ENCODE assay signal across 17 cellular contexts in the genomic region with DNA sequence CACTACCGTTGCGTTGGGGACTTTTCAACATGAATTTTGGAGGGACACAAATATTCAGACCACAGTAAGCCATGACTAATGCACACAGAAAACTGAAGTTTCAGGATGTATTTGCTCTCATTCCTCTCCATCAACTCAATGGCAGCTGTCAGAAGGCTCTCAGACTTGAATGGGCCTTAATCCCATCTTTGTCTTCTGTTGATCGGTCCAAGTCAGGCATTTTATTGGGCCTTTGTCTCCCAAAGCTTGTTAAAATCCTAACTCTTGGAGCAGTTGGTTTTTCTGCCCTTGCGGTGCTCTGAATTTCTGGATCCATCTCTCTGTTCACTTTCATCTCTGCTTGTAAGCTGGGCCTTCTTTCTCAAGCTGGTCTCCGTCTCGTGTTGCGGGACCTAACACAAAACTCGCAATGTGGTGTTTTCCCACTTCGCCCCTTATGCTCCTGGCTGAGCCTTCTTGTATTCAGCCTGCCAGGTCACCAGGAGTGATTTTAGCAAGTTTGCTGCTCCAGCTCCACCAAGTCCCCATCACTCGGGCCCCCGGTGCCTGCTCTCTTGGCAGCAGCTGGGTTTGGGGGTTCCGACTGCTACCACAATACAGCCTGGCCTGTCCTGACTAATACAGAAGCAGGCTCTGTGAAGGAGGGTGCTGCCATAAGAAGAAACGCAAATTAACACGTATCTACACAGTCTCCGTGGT. TPM values are rescaled to one million over a fixed set of nuclear protein-coding genes. Genes with fewer than 3 reads are reported as not detected.
A peak's percentile ranks its signal among the peaks of the same experiment; 100 is the strongest.
DNase-seq lines count a peak whose midpoint lies in the region; ATAC-seq lines count a peak whose summit lies in the region.
"Had no signal": no experiment of that assay in that cellular context is flagged by ENCODE, and none has a peak within 500 bp of the region (broad histone marks: within the 10 kb centered on the region; RNA-seq: fewer than 3 reads in every experiment).

No MANE protein-coding gene starts in this region.

- H2AK5ac ChIP-seq in neuronal stem cell (ENCODE audit: low read depth, low read length): peak overlapping the region; percentile 69

- peak overlapping the region; percentile 94 for H3K18ac ChIP-seq in neuronal stem cell (ENCODE audit: low read length)

- H2BK120ac ChIP-seq in neuronal stem cell (ENCODE audit: low read depth, low read length): peak overlapping the region; percentile 36

- H3K4me1 ChIP-seq in ectodermal cell (ENCODE audit: control insufficient read depth, insufficient read depth, low read length): peaks cover 12% of the 10 kb centered on the region
- H3K4me1 ChIP-seq in neuronal stem cell (ENCODE audit: control insufficient read depth in 2 of 2, insufficient read depth in 1 of 2, low read depth in 1 of 2, low read length in 2 of 2): peaks cover 0 to 31% of the 10 kb centered on the region in 2 donors

- H3K4ac ChIP-seq in neuronal stem cell (ENCODE audit: low read length): no peak overlapping the region

- H3K9me3 ChIP-seq in ectodermal cell (ENCODE audit: control insufficient read depth, low read length) (no peaks in the 10 kb centered on the region), neuronal stem cell (replicated peaks in 1 of 2; ENCODE audit: control insufficient read depth in 2 of 2, insufficient read depth in 1 of 2, low read depth in 1 of 2, low read length in 2 of 2) (peaks cover 2 to 7% of the 10 kb centered on the region in 2 donors)

- peak overlapping the region; percentile 93 for H4K91ac ChIP-seq in neuronal stem cell (ENCODE audit: low read depth, low read length, poor library complexity)

- peak overlapping the region; percentile 23 for H2BK15ac ChIP-seq in neuronal stem cell (ENCODE audit: low read length)

- H3K4me3 ChIP-seq in ectodermal cell (ENCODE audit: insufficient read depth, low read depth, low read length) (no peak overlapping the region), neuronal stem cell (ENCODE audit: low read length in 2 of 2) (no peak overlapping the region)
- H3K4me3 ChIP-seq: BLaER1 treated with 17β-estradiol and CSF1 and Interleukin-3, amounts not matched to agents 10 nM and 100 nM; GM12878; GM23248 had no signal

- DNase-seq in activated CD8-positive, alpha-beta memory T cell treated with anti-CD3 and anti-CD28 coated beads, Interleukin-2, amount 50 U/mL, for 48 hours: peak; percentile 41
- DNase-seq in activated CD8-positive, alpha-beta memory T cell treated with anti-CD3 and anti-CD28 coated beads for 24 hours: no peak
- DNase-seq in neuronal stem cell (ENCODE audit: low spot score): peak; percentile 83
- no peak for DNase-seq in stimulated activated naive CD4-positive, alpha-beta T cell (lab: John Stamatoyannopoulos, UW)
- DNase-seq in stimulated activated naive CD8-positive, alpha-beta T cell treated with anti-CD3 and anti-CD28 coated beads, Interleukin-15, Interleukin-2, amounts not matched to agents 100 U/mL and 50 U/mL, for 24 hours: no peak
- no peak for DNase-seq in NCI-H1092 treated with DMSO at 0.1 percent for 48 hours (lab: John Stamatoyannopoulos, UW)
- DNase-seq: AML-193; CD4-positive, CD25-positive, alpha-beta regulatory T cell; DMS 273 treated with DMSO at 0.1 percent for 48 hours; DMS79; GM23248 had no signal

- H3K23ac ChIP-seq in neuronal stem cell (ENCODE audit: low read depth, low read length, poor library complexity): peak overlapping the region; percentile 0

- no peak for ATAC-seq in stimulated activated naive CD8-positive, alpha-beta T cell treated with anti-CD3 and anti-CD28 coated beads, Interleukin-15, Interleukin-2, amounts not matched to agents 100 U/mL and 50 U/mL, for 24 hours
- no peak for ATAC-seq in esophagus mucosa
- ATAC-seq: GM12878 had no signal

- H2AFZ ChIP-seq in neuronal stem cell (ENCODE audit: low read length): no peak overlapping the region
- H2AFZ ChIP-seq: GM23248 had no signal

- no peak overlapping the region for H3K14ac ChIP-seq in neuronal stem cell (ENCODE audit: low read length)

- H3K79me1 ChIP-seq in neuronal stem cell (ENCODE audit: low read depth, low read length): no peaks in the 10 kb centered on the region

- H3K27ac ChIP-seq in ectodermal cell (ENCODE audit: insufficient read depth, low read depth, low read length, poor library complexity, severe bottlenecking): peak overlapping the region; percentile 70
- peak overlapping the region; percentile 96 for H3K27ac ChIP-seq in neuronal stem cell (replicated peaks; ENCODE audit: low read length)
- H3K27ac ChIP-seq: 22Rv1; BLaER1 treated with 17β-estradiol and CSF1 and Interleukin-3, amounts not matched to agents 10 nM and 100 nM; GM23248 had no signal

- H2BK5ac ChIP-seq in neuronal stem cell (ENCODE audit: low read length): peak overlapping the region; percentile 98

- H4K8ac ChIP-seq in neuronal stem cell (ENCODE audit: low read depth, low read length): peak overlapping the region; percentile 68

- H3K4me2 ChIP-seq in neuronal stem cell (ENCODE audit: insufficient read depth, low read length, poor library complexity, severe bottlenecking): peak overlapping the region; percentile 29

- no peaks in the 10 kb centered on the region for H3K27me3 ChIP-seq in ectodermal cell (ENCODE audit: control insufficient read depth, insufficient read depth, low read length, poor library complexity, severe bottlenecking)
- no peaks in the 10 kb centered on the region for H3K27me3 ChIP-seq in neuronal stem cell (ENCODE audit: control insufficient read depth in 3 of 3, insufficient read depth in 3 of 3, low read depth in 1 of 3, low read length in 3 of 3)
- H3K27me3 ChIP-seq: BLaER1 treated with 17β-estradiol and CSF1 and Interleukin-3, amounts not matched to agents 10 nM and 100 nM had no signal

- H2BK12ac ChIP-seq in neuronal stem cell (ENCODE audit: low read length): peak overlapping the region; percentile 27

- 75 to 81% methylated on average over 15 of the region's 15 CpGs for WGBS in ectodermal cell, 2 experiments
- no CpG with 5 or more reads among the region's 15 CpGs for WGBS in neuronal stem cell (ENCODE audit: extremely low coverage in 2 of 2, insufficient read length in 2 of 2, insufficient replicate concordance in 1 of 2), 2 donors

- H3K36me3 ChIP-seq in ectodermal cell (ENCODE audit: control insufficient read depth, insufficient read depth, low read length) (no peaks in the 10 kb centered on the region), neuronal stem cell (replicated peaks in 1 of 2; ENCODE audit: control insufficient read depth in 2 of 2, insufficient read depth in 2 of 2, low read length in 2 of 2) (peaks cover 0 to 3% of the 10 kb centered on the region in 2 donors)
- H3K36me3 ChIP-seq: BLaER1 treated with 17β-estradiol and CSF1 and Interleukin-3, amounts not matched to agents 10 nM and 100 nM had no signal

- peak overlapping the region; percentile 33 for H3K9ac ChIP-seq in neuronal stem cell (ENCODE audit: low read depth, low read length, poor library complexity)
- H3K9ac ChIP-seq: BLaER1 treated with 17β-estradiol and CSF1 and Interleukin-3, amounts not matched to agents 10 nM and 100 nM; GM23248 had no signal

RNA-seq across cellular contexts. Expression of gene TSPAN32, which starts 27.0 kb away (rescaled TPM):
- not detected for polyA plus RNA-seq in ectodermal cell (2013, experiment 1 of 4)
- not detected for polyA plus RNA-seq in ectodermal cell (2013, experiment 2 of 4)
- not detected for polyA plus RNA-seq in ectodermal cell (2013, experiment 3 of 4)
- 0.41 TPM for polyA plus RNA-seq in ectodermal cell (2013, experiment 4 of 4)
- not detected for polyA plus RNA-seq in neuronal stem cell (2013, experiment 1 of 2)
- polyA plus RNA-seq in neuronal stem cell (2013, experiment 2 of 2): 0.01 TPM
- total RNA-seq in esophagus mucosa: not detected
- total RNA-seq: G401, GM12878, GM23248 had no signal
- polyA plus RNA-seq: GM23248 had no signal

RNA-seq across cellular contexts. Expression of gene C11orf21, which starts 27.1 kb away (rescaled TPM):
- polyA plus RNA-seq in ectodermal cell (2013, experiment 1 of 4): not detected
- polyA plus RNA-seq in ectodermal cell (2013, experiment 2 of 4): not detected
- not detected for polyA plus RNA-seq in ectodermal cell (2013, experiment 3 of 4)
- polyA plus RNA-seq in ectodermal cell (2013, experiment 4 of 4): not detected
- not detected for polyA plus RNA-seq in neuronal stem cell (2013, experiment 1 of 2)
- not detected for polyA plus RNA-seq in neuronal stem cell (2013, experiment 2 of 2)
- total RNA-seq in esophagus mucosa: 0.08 TPM
- total RNA-seq: G401, GM23248 had no signal
- polyA plus RNA-seq: GM23248 had no signal

RNA-seq across cellular contexts. Expression of gene CD81, which starts 48.3 kb away (rescaled TPM):
- polyA plus RNA-seq in ectodermal cell (2013, experiment 1 of 4): 237 TPM
- 280 TPM for polyA plus RNA-seq in ectodermal cell (2013, experiment 2 of 4)
- polyA plus RNA-seq in ectodermal cell (2013, experiment 3 of 4): 196 TPM
- 222 TPM for polyA plus RNA-seq in ectodermal cell (2013, experiment 4 of 4)
- 200 TPM for polyA plus RNA-seq in neuronal stem cell (2013, experiment 1 of 2)
- polyA plus RNA-seq in neuronal stem cell (2013, experiment 2 of 2): 195 TPM
- total RNA-seq in esophagus mucosa: 150 TPM

RNA-seq across cellular contexts. Expression of gene ASCL2, which starts 58.4 kb away (rescaled TPM):
- not detected for polyA plus RNA-seq in ectodermal cell (2013, experiment 1 of 4)
- polyA plus RNA-seq in ectodermal cell (2013, experiment 2 of 4): 0.23 TPM
- polyA plus RNA-seq in ectodermal cell (2013, experiment 3 of 4): 0.21 TPM
- 0.24 TPM for polyA plus RNA-seq in ectodermal cell (2013, experiment 4 of 4)
- polyA plus RNA-seq in neuronal stem cell (2013, experiment 1 of 2): 0.07 TPM
- polyA plus RNA-seq in neuronal stem cell (2013, experiment 2 of 2): 0.06 TPM
- total RNA-seq in esophagus mucosa: 2.0 TPM
- total RNA-seq: G401, GM12878, GM23248 had no signal
- polyA plus RNA-seq: GM12878, GM23248 had no signal

Comparison
In these comparisons a context has a peak if more than half of its experiments do, and no peak if none do; other contexts are left out.
1. DNase-seq: peak in activated CD8-positive, alpha-beta memory T cell treated with anti-CD3 and anti-CD28 coated beads, Interleukin-2, amount 50 U/mL, for 48 hours (single experiment) and neuronal stem cell (single experiment); none in activated CD8-positive, alpha-beta memory T cell treated with anti-CD3 and anti-CD28 coated beads for 24 hours (single experiment), stimulated activated naive CD4-positive, alpha-beta T cell (0 of 6), stimulated activated naive CD8-positive, alpha-beta T cell treated with anti-CD3 and anti-CD28 coated beads, Interleukin-15, Interleukin-2, amounts not matched to agents 100 U/mL and 50 U/mL, for 24 hours (single experiment) and NCI-H1092 treated with DMSO at 0.1 percent for 48 hours (single experiment).